8 cellular contexts compared by ENCODE assay signal in the genomic region with DNA sequence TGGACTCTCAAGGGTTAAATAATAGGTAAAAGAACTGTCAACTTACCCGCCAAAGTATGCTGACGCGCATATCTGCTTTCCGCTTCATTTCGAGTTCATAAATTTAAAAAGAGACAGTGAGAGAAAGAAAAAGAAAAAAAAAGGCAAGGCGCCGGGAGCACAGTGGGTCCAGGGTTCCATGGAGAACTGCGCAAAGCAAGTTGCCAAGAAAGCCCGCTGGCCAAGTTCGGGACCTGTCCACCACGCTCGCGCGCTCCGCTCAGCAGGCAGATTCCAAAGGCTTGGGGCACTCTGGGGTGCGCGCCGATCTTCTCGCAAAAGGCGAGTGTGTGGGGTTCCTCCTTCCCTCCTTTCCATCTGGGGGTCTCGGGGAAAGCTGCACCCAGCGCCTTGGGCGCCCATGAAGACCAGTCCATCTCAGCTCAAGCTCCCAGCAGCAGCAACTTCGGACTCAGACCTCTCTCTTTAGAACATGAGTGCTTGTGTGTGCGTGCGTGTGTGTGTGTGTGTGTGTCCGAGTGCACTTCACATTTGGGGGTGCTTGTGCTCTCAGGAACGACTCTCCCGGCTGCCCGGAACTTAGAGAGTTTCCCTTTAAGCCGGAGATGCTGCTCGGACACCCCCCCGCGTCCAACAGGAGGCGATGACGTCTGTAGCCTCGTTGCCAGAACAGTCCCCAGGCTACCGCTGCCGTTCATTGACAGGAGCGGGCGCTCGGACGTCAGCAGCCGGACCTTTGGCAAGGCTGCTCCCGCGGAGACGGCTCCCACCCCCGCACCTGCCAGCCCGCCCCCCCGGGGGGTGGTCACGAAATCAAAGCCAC.
DNase-seq lines count a peak whose midpoint lies in the region; ATAC-seq and TF ChIP-seq lines count a peak whose summit lies in the region.

No MANE protein-coding gene starts in this region.

- no peak overlapping the region for H3K27ac Mint-ChIP-seq in activated T-cell treated with anti-CD3 and anti-CD28 coated beads, Interleukin-2, amount 50 U/mL, for 72 hours
- no peak overlapping the region for H3K27ac Mint-ChIP-seq in type B pancreatic cell
- no peak overlapping the region for H3K27ac Mint-ChIP-seq in stimulated activated memory B cell treated with anti-CD40 and anti-IgM and Interleukin-4, amounts not matched to agents 10 μg/mL and 1 μg/mL and 100 μg/mL, for 72 hours

- no peak for ATAC-seq in activated T-cell treated with anti-CD3 and anti-CD28 coated beads, Interleukin-2, amount 50 U/mL, for 72 hours (replicated peaks in 1 of 2)
- no peak for ATAC-seq in stimulated activated memory B cell treated with anti-CD40 and anti-IgM and Interleukin-4, amounts not matched to agents 10 μg/mL and 1 μg/mL and 100 μg/mL, for 72 hours
- no peak for ATAC-seq in HG03571 (IDR thresholded peaks at IDR 0.05; ENCODE audit: unreplicated experiment)

- DNase-seq in activated T-cell treated with anti-CD3 and anti-CD28 coated beads, Interleukin-2, amount 50 U/mL, for 72 hours = no peak
- no peak for DNase-seq in activated T-cell treated with anti-CD3 and anti-CD28 coated beads, Interleukin-2, amount 50 U/mL, for 48 hours
- DNase-seq in dermis blood vessel endothelial cell (peak; percentile 23), lung microvascular endothelial cell (ENCODE audit: low read depth in 2 of 2) (peak; percentile 4 to 23), type B pancreatic cell (ENCODE audit: extremely low spot score, unreplicated experiment) (no peak)
- no peak for DNase-seq in stimulated activated naive CD4-positive, alpha-beta T cell (lab: John Stamatoyannopoulos, UW)

- peak overlapping the region; percentile 28 to 56 for H3K4me3 Mint-ChIP-seq in activated T-cell treated with anti-CD3 and anti-CD28 coated beads, Interleukin-2, amount 50 U/mL, for 72 hours
- H3K4me3 Mint-ChIP-seq in type B pancreatic cell = peak overlapping the region; percentile 84
- H3K4me3 Mint-ChIP-seq in stimulated activated memory B cell treated with anti-CD40 and anti-IgM and Interleukin-4, amounts not matched to agents 10 μg/mL and 1 μg/mL and 100 μg/mL, for 72 hours = no peak overlapping the region

- H3K27me3 Mint-ChIP-seq in activated T-cell treated with anti-CD3 and anti-CD28 coated beads, Interleukin-2, amount 50 U/mL, for 72 hours (ENCODE audit: low read depth) = peaks cover 45% of the 10 kb centered on the region
- peaks cover 98% of the 10 kb centered on the region for H3K27me3 Mint-ChIP-seq in type B pancreatic cell
- H3K27me3 Mint-ChIP-seq in stimulated activated memory B cell treated with anti-CD40 and anti-IgM and Interleukin-4, amounts not matched to agents 10 μg/mL and 1 μg/mL and 100 μg/mL, for 72 hours = peaks cover 57% of the 10 kb centered on the region

- peaks cover 0 to 2% of the 10 kb centered on the region in 2 donors for H3K36me3 Mint-ChIP-seq in activated T-cell treated with anti-CD3 and anti-CD28 coated beads, Interleukin-2, amount 50 U/mL, for 72 hours (ENCODE audit: insufficient read depth in 2 of 2)
- H3K36me3 Mint-ChIP-seq in type B pancreatic cell = no peaks in the 10 kb centered on the region
- no peaks in the 10 kb centered on the region for H3K36me3 Mint-ChIP-seq in stimulated activated memory B cell treated with anti-CD40 and anti-IgM and Interleukin-4, amounts not matched to agents 10 μg/mL and 1 μg/mL and 100 μg/mL, for 72 hours

- no peak for TF ChIP-seq CTCF in type B pancreatic cell (conservative IDR thresholded peaks at IDR 0.05)

- peaks cover 9% of the 10 kb centered on the region for H3K4me1 Mint-ChIP-seq in activated T-cell treated with anti-CD3 and anti-CD28 coated beads, Interleukin-2, amount 50 U/mL, for 72 hours (ENCODE audit: low read depth)
- H3K4me1 Mint-ChIP-seq in type B pancreatic cell (ENCODE audit: unreplicated experiment) = peaks cover 14% of the 10 kb centered on the region
- peaks cover 18% of the 10 kb centered on the region for H3K4me1 Mint-ChIP-seq in stimulated activated memory B cell treated with anti-CD40 and anti-IgM and Interleukin-4, amounts not matched to agents 10 μg/mL and 1 μg/mL and 100 μg/mL, for 72 hours

- no peaks in the 10 kb centered on the region for H3K9me3 Mint-ChIP-seq in activated T-cell treated with anti-CD3 and anti-CD28 coated beads, Interleukin-2, amount 50 U/mL, for 72 hours
- no peaks in the 10 kb centered on the region for H3K9me3 Mint-ChIP-seq in type B pancreatic cell
- no peaks in the 10 kb centered on the region for H3K9me3 Mint-ChIP-seq in stimulated activated memory B cell treated with anti-CD40 and anti-IgM and Interleukin-4, amounts not matched to agents 10 μg/mL and 1 μg/mL and 100 μg/mL, for 72 hours

Comparison
In these comparisons a context has a peak if more than half of its experiments do, and no peak if none do; other contexts are left out.
1. DNase-seq: peak in dermis blood vessel endothelial cell (single experiment) and lung microvascular endothelial cell (2 of 2); none in activated T-cell treated with anti-CD3 and anti-CD28 coated beads, Interleukin-2, amount 50 U/mL, for 72 hours (0 of 2), activated T-cell treated with anti-CD3 and anti-CD28 coated beads, Interleukin-2, amount 50 U/mL, for 48 hours (0 of 2), type B pancreatic cell (single experiment) and stimulated activated naive CD4-positive, alpha-beta T cell (0 of 6).